In the genomic region with DNA sequence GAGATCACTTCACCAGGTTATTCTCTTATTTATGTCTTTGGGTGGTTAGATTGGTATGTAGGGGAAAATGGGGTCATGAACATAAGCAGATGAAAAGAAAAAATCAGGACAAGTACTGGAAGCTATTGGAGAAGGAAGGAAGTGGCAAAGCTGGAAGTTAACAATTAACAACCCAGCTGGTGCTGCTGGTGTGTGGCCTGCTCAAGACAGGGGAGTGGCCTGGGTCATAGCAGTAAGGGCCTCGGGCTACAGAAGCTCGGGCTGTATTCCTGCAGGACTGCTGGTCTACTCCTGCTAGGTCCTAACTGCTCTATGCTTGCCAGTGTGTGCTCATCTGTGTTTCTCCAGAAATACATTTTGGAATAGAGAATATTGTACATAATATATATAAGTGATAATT, we compare ENCODE assay signal across 1 cellular context.
TF ChIP-seq lines count a peak whose summit lies in the region.

No MANE protein-coding gene starts in this region.

TF ChIP-seq in HepG2, 621 proteins besides CTCF, POLR2A, EP300 and RAD21:
- no peak for TF ChIP-seq ATF1 (CRISPR knock-in tag; IDR thresholded peaks at IDR 0.05)
- TF ChIP-seq PHF21A (CRISPR knock-in tag; IDR thresholded peaks at IDR 0.05), result no peak
- TF ChIP-seq, protein P1, sequence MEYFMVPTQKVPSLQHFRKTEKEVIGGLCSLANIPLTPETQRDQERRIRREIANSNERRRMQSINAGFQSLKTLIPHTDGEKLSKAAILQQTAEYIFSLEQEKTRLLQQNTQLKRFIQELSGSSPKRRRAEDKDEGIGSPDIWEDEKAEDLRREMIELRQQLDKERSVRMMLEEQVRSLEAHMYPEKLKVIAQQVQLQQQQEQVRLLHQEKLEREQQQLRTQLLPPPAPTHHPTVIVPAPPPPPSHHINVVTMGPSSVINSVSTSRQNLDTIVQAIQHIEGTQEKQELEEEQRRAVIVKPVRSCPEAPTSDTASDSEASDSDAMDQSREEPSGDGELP (IDR thresholded peaks at IDR 0.05; ENCODE audit: borderline replicate concordance, low read depth), result peak; percentile 84; the same call in 1 of the 2 replicates
- TF ChIP-seq, protein P2, sequence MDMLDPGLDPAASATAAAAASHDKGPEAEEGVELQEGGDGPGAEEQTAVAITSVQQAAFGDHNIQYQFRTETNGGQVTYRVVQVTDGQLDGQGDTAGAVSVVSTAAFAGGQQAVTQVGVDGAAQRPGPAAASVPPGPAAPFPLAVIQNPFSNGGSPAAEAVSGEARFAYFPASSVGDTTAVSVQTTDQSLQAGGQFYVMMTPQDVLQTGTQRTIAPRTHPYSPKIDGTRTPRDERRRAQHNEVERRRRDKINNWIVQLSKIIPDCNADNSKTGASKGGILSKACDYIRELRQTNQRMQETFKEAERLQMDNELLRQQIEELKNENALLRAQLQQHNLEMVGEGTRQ (IDR thresholded peaks at IDR 0.05; ENCODE audit: low read depth, low read length), result no peak
- TF ChIP-seq, protein P2 (CRISPR knock-in tag; IDR thresholded peaks at IDR 0.05; ENCODE audit: borderline replicate concordance), result no peak
- TF ChIP-seq, protein P3, sequence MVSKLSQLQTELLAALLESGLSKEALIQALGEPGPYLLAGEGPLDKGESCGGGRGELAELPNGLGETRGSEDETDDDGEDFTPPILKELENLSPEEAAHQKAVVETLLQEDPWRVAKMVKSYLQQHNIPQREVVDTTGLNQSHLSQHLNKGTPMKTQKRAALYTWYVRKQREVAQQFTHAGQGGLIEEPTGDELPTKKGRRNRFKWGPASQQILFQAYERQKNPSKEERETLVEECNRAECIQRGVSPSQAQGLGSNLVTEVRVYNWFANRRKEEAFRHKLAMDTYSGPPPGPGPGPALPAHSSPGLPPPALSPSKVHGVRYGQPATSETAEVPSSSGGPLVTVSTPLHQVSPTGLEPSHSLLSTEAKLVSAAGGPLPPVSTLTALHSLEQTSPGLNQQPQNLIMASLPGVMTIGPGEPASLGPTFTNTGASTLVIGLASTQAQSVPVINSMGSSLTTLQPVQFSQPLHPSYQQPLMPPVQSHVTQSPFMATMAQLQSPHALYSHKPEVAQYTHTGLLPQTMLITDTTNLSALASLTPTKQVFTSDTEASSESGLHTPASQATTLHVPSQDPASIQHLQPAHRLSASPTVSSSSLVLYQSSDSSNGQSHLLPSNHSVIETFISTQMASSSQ (IDR thresholded peaks at IDR 0.05; ENCODE audit: low read depth), result peak; percentile 67
- TF ChIP-seq, protein P3 (CRISPR knock-in tag; IDR thresholded peaks at IDR 0.05; ENCODE audit: borderline replicate concordance), result no peak
